Comparison of ENCODE assay signal across 11 cellular contexts in the genomic region with DNA sequence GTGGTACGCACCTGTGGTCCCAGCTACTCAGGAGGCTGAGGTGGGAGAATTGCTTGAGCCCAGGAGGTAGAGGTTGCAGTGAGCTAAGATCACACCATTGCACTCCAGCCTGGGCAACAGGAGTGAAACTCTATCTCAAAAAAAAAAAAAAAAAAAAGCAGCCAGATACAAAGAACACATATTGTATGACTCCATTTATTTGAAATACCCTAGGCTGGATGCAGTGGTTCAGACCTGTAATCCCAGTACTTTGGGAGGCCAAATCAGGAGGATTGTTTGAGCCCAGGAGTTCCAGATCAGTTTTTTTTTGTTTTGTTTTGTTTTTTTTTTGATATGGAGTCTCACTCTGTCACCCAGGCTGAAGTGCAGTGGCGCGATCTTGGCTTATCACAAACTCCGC. TPM values are rescaled to one million over a fixed set of nuclear protein-coding genes. Genes with fewer than 3 reads are reported as not detected.
"Had no signal": no experiment of that assay in that cellular context is flagged by ENCODE, and none has a peak within 500 bp of the region (broad histone marks: within the 10 kb centered on the region; RNA-seq: fewer than 3 reads in every experiment).

No MANE protein-coding gene starts in this region.

RNA-seq across cellular contexts. Expression of gene FAM180B, which starts 24.1 kb away (rescaled TPM):
- total RNA-seq: colonic mucosa, dermis microvascular lymphatic vessel endothelial cell, esophagus mucosa, esophagus squamous epithelium, kidney, left lobe of liver, liver, mammary epithelial cell, mononuclear cell had no signal
- polyA plus RNA-seq: hepatocyte, immature natural killer cell, liver, mammary epithelial cell had no signal
